ENCODE assay signal across 20 cellular contexts in genomic region chr3:197369545-197369944, GRCh38.
"Had no signal": no experiment of that assay in that cellular context is flagged by ENCODE, and none has a peak within 500 bp of the region (broad histone marks: within the 10 kb centered on the region; RNA-seq: fewer than 3 reads in every experiment).

No MANE protein-coding gene starts in this region.

- H3K27ac ChIP-seq: brain microvascular endothelial cell, cardiac muscle cell, PC-9 had no signal

- H3K36me3 ChIP-seq: brain microvascular endothelial cell, cardiac muscle cell had no signal

- H3K27me3 ChIP-seq: brain microvascular endothelial cell, cardiac muscle cell had no signal

- ATAC-seq: activated T-cell treated with anti-CD3 and anti-CD28 coated beads, Interleukin-2, amount 50 U/mL, for 4 hours; T-helper 17 cell had no signal

- H3K4me3 ChIP-seq: cardiac muscle cell, PC-9 had no signal

- DNase-seq: activated B cell treated with CpG ODN at 0.5 μM for 24 hours; activated CD4-positive, alpha-beta memory T cell treated with anti-CD3 and anti-CD28 coated beads for 36 hours; activated CD4-positive, alpha-beta T cell treated with anti-CD3 and anti-CD28 coated beads for 1 hour; activated CD4-positive, alpha-beta T cell treated with anti-CD3 and anti-CD28 coated beads, Interleukin-2, amount 10 ng/mL, durations not matched to agents 7 days and 5 days; activated CD8-positive, alpha-beta memory T cell treated with anti-CD3 and anti-CD28 coated beads for 24 hours; activated gamma-delta T cell; activated naive CD4-positive, alpha-beta T cell treated with anti-CD3 and anti-CD28 coated beads for 36 hours; activated T-cell treated with anti-CD3 and anti-CD28 coated beads, Interleukin-2, amount 50 U/mL, for 4 hours; amygdala; brain microvascular endothelial cell; cerebellar nuclear complex; Kasumi-1; NCI-H1436 treated with DMSO at 0.1 percent for 48 hours; NCI-H187; NCI-H748 treated with DMSO at 0.1 percent for 48 hours; PC-9; SIG-M5; T-helper 17 cell; T-helper 9 cell had no signal
